20 cellular contexts compared by ENCODE assay signal in genomic region chr3:180922242-180922641, GRCh38. TPM values are rescaled to one million over a fixed set of nuclear protein-coding genes. Genes with fewer than 3 reads are reported as not detected.
A peak's percentile ranks its signal among the peaks of the same experiment; 100 is the strongest.
DNase-seq lines count a peak whose midpoint lies in the region; ATAC-seq and TF ChIP-seq lines count a peak whose summit lies in the region.
"Had no signal": no experiment of that assay in that cellular context is flagged by ENCODE, and none has a peak within 500 bp of the region (broad histone marks: within the 10 kb centered on the region; RNA-seq: fewer than 3 reads in every experiment).

No MANE protein-coding gene starts in this region.

- H3K9me2 ChIP-seq in Loucy (replicated peaks; ENCODE audit: low read depth, low read length) = no peaks in the 10 kb centered on the region

- TF ChIP-seq EP300 in ovary (IDR thresholded peaks at IDR 0.05) = no peak

- peaks cover 0 to 2% of the 10 kb centered on the region in 2 donors for H3K36me3 Mint-ChIP-seq in activated T-cell treated with anti-CD3 and anti-CD28 coated beads, Interleukin-2, amount 50 U/mL, for 72 hours (ENCODE audit: insufficient read depth in 2 of 2)
- no peaks in the 10 kb centered on the region for H3K36me3 Mint-ChIP-seq in naive B cell
- H3K36me3 Mint-ChIP-seq in Calu3 (ENCODE audit: insufficient read depth, unreplicated experiment) = peaks cover 39% of the 10 kb centered on the region

- CTCF ChIA-PET in Calu3 (lab: Charles Lee) = no interaction called here

- TF ChIP-seq POLR2A in ovary (IDR thresholded peaks at IDR 0.05) = no peak

- ATAC-seq in activated T-cell treated with anti-CD3 and anti-CD28 coated beads, Interleukin-2, amount 50 U/mL, for 72 hours (replicated peaks in 1 of 2) = no peak
- ATAC-seq in naive B cell (ENCODE audit: low read depth in 2 of 2) = no peak
- ATAC-seq: A549, PC-3 had no signal

- no peak for DNase-seq in activated T-cell treated with anti-CD3 and anti-CD28 coated beads, Interleukin-2, amount 50 U/mL, for 72 hours
- DNase-seq in activated T-cell treated with anti-CD3 and anti-CD28 coated beads for 4 hours (no peak), naive B cell (no peak), NCI-H146 treated with DMSO at 0.1 percent for 48 hours (lab: John Stamatoyannopoulos, UW; ENCODE audit: unreplicated experiment) (no peak), Calu3 (no peak), ovary (no peak)
- DNase-seq: DMS79, GOT3, HFFc6, KG1, NCI-H1417, NCI-H187 treated with DMSO at 0.1 percent for 48 hours, NCI-H2227 treated with DMSO at 0.1 percent for 48 hours, NCI-H524, PC-3, RPMI8226, SIG-M5 had no signal

- H3K27me3 ChIP-seq in Loucy (ENCODE audit: insufficient read depth, low read length, poor library complexity, severe bottlenecking) (no peaks in the 10 kb centered on the region), ovary (no peaks in the 10 kb centered on the region)
- H3K27me3 ChIP-seq: BLaER1 had no signal

- H2AFZ ChIP-seq in Loucy (ENCODE audit: low read length) = no peak overlapping the region

- H4K20me1 ChIP-seq in Loucy (ENCODE audit: insufficient read depth, low read length, poor library complexity, severe bottlenecking) = peaks cover 98% of the 10 kb centered on the region

- H3K27me3 Mint-ChIP-seq in activated T-cell treated with anti-CD3 and anti-CD28 coated beads, Interleukin-2, amount 50 U/mL, for 72 hours (ENCODE audit: low read depth) = no peaks in the 10 kb centered on the region
- H3K27me3 Mint-ChIP-seq in naive B cell (no peaks in the 10 kb centered on the region), Calu3 (ENCODE audit: unreplicated experiment) (no peaks in the 10 kb centered on the region)

- no peak overlapping the region for H3K9ac ChIP-seq in Loucy (ENCODE audit: low read depth, low read length, poor library complexity, severe bottlenecking)
- H3K9ac ChIP-seq: BLaER1 had no signal

- H3K4me3 ChIP-seq in Loucy (ENCODE audit: low read length, poor library complexity, severe bottlenecking) (no peak overlapping the region), ovary (no peak overlapping the region)
- H3K4me3 ChIP-seq: A549, BLaER1 had no signal

- H3K27ac Mint-ChIP-seq in activated T-cell treated with anti-CD3 and anti-CD28 coated beads, Interleukin-2, amount 50 U/mL, for 72 hours = peak overlapping the region; percentile 68
- H3K27ac Mint-ChIP-seq in naive B cell (peak overlapping the region in 5 of 6 donors; percentile 31 to 64 (median 56)), Calu3 (ENCODE audit: unreplicated experiment) (no peak overlapping the region)
- H3K27ac Mint-ChIP-seq: HFFc6 had no signal

- no peak overlapping the region for H3K4me3 Mint-ChIP-seq in activated T-cell treated with anti-CD3 and anti-CD28 coated beads, Interleukin-2, amount 50 U/mL, for 72 hours
- H3K4me3 Mint-ChIP-seq in naive B cell (no peak overlapping the region), Calu3 (ENCODE audit: low read depth, unreplicated experiment) (no peak overlapping the region)
- H3K4me3 Mint-ChIP-seq: HFFc6 had no signal

- H3K36me3 ChIP-seq in Loucy (ENCODE audit: insufficient read depth, low read length) (no peaks in the 10 kb centered on the region), ovary (no peaks in the 10 kb centered on the region)

- H3K4me2 ChIP-seq in Loucy (ENCODE audit: low read depth, low read length, poor library complexity, severe bottlenecking) = peak overlapping the region; percentile 57
- H3K4me2 ChIP-seq: A549, BLaER1 had no signal

- H3K9me3 ChIP-seq in Loucy (ENCODE audit: insufficient read depth, low read depth, low read length) = no peaks in the 10 kb centered on the region
- no peaks in the 10 kb centered on the region for H3K9me3 ChIP-seq in ovary
- H3K9me3 ChIP-seq: A549 had no signal

- no peaks in the 10 kb centered on the region for H3K9me3 Mint-ChIP-seq in activated T-cell treated with anti-CD3 and anti-CD28 coated beads, Interleukin-2, amount 50 U/mL, for 72 hours
- H3K9me3 Mint-ChIP-seq in naive B cell (no peaks in the 10 kb centered on the region), Calu3 (ENCODE audit: low read depth, unreplicated experiment) (no peaks in the 10 kb centered on the region)
- H3K9me3 Mint-ChIP-seq: HFFc6 had no signal

- no peaks in the 10 kb centered on the region for H3F3A ChIP-seq in Loucy (ENCODE audit: low read depth)

- no peak for TF ChIP-seq CTCF in Loucy (conservative IDR thresholded peaks at IDR 0.05; ENCODE audit: low read length)
- no peak for TF ChIP-seq CTCF in Calu3 (IDR thresholded peaks at IDR 0.05; ENCODE audit: unreplicated experiment)
- TF ChIP-seq CTCF in ovary (IDR thresholded peaks at IDR 0.05) = no peak

- peaks cover 76% of the 10 kb centered on the region for H3K4me1 Mint-ChIP-seq in activated T-cell treated with anti-CD3 and anti-CD28 coated beads, Interleukin-2, amount 50 U/mL, for 72 hours (ENCODE audit: low read depth)
- H3K4me1 Mint-ChIP-seq in naive B cell = peaks cover 11 to 80% (median 66%) of the 10 kb centered on the region in 3 donors
- peaks cover 14% of the 10 kb centered on the region for H3K4me1 Mint-ChIP-seq in Calu3 (ENCODE audit: low read depth, unreplicated experiment)

- H3K27ac ChIP-seq in ovary = no peak overlapping the region
- H3K27ac ChIP-seq: A549, BLaER1 had no signal

- BruUV-seq in Calu3 (replicated peaks; lab: Mats Ljungman, UMichigan) = no TSS peak

- intact Hi-C loops in Calu3 (cut with micrococcal nuclease; ENCODE audit: unreplicated experiment) = no loop called here
- intact Hi-C loops in ovary (cut with DNase I) = no loop called here

- H3K79me2 ChIP-seq in Loucy (ENCODE audit: insufficient read depth, low read length) = peaks cover 99% of the 10 kb centered on the region

- H3K4me1 ChIP-seq in Loucy (ENCODE audit: insufficient read depth, low read length, poor library complexity, severe bottlenecking) = peaks cover 43% of the 10 kb centered on the region
- peaks cover 12% of the 10 kb centered on the region for H3K4me1 ChIP-seq in ovary (ENCODE audit: insufficient read depth)
- H3K4me1 ChIP-seq: BLaER1 had no signal

RNA-seq across cellular contexts. Expression of gene FXR1, which starts 9.8 kb away (rescaled TPM):
- 100 to 1,000 TPM; 196 to 203 TPM for total RNA-seq in activated T-cell treated with anti-CD3 and anti-CD28 coated beads, Interleukin-2, amount 50 U/mL, for 72 hours
- polyA plus RNA-seq in naive B cell (ENCODE audit: low read depth in 6 of 6) (10 to 100 TPM; 41.0 to 53.2 (median 45.7) TPM), ovary (100 to 1,000 TPM; 102 to 117 TPM)
- total RNA-seq in Calu3 (2022) (296 and 343 TPM in 2 replicates), ovary (100 to 1,000 TPM; 109 to 176 (median 137) TPM)
